ENCODE assay signal across 17 cellular contexts in the genomic region with DNA sequence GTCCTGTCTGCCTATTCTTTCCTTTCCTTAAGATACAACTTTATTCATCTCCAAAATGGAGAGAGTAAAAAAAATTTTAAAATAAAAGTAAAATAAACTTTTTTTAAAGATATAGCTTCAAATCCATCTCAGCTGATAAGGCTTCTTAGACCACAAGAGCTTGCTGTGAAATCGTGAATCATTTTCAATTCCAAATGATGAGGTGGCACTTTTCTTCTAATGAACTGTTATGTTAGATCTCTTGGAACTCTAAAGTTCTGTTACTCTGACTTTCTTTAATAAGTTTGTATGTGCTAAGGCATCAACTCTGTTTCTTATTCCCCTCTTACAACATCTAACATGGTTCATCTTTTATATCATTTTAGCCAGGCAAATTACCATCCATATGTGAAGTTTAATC. TPM values are rescaled to one million over a fixed set of nuclear protein-coding genes. Genes with fewer than 3 reads are reported as not detected.
DNase-seq lines count a peak whose midpoint lies in the region; ATAC-seq and TF ChIP-seq lines count a peak whose summit lies in the region.
"Had no signal": no experiment of that assay in that cellular context is flagged by ENCODE, and none has a peak within 500 bp of the region (broad histone marks: within the 10 kb centered on the region; RNA-seq: fewer than 3 reads in every experiment).

No MANE protein-coding gene starts in this region.

- no peaks in the 10 kb centered on the region for H3K27me3 Mint-ChIP-seq in chondrocyte (ENCODE audit: low read depth)
- H3K27me3 Mint-ChIP-seq in naive thymus-derived CD4-positive, alpha-beta T cell: no peaks in the 10 kb centered on the region
- H3K27me3 Mint-ChIP-seq: dendritic cell treated with granulocyte-macrophage colony-stimulating factor and Interleukin-4, amounts not matched to agents 40 ng/mL and 50 ng/mL, for 4 days had no signal

- H3K36me3 ChIP-seq in DND-41 (ENCODE audit: insufficient read depth, low read length): peaks cover 2% of the 10 kb centered on the region
- H3K36me3 ChIP-seq in naive thymus-derived CD4-positive, alpha-beta T cell (ENCODE audit: control insufficient read depth in 2 of 3, insufficient read depth in 3 of 3, low read length in 3 of 3): peaks cover 0 to 7% (median 0%) of the 10 kb centered on the region in 3 experiments
- H3K36me3 ChIP-seq: neural progenitor cell, upper lobe of left lung had no signal

- no peak overlapping the region for H2AFZ ChIP-seq in DND-41 (ENCODE audit: low read depth, low read length)
- H2AFZ ChIP-seq: neural progenitor cell had no signal

- no peaks in the 10 kb centered on the region for H3K9me3 ChIP-seq in DND-41 (ENCODE audit: insufficient read depth, low read length, severe bottlenecking)
- H3K9me3 ChIP-seq in naive thymus-derived CD4-positive, alpha-beta T cell (ENCODE audit: control insufficient read depth in 2 of 3, low read length in 3 of 3): no peaks in the 10 kb centered on the region
- H3K9me3 ChIP-seq: upper lobe of left lung had no signal

- H3K36me3 Mint-ChIP-seq in chondrocyte (ENCODE audit: low read depth): no peaks in the 10 kb centered on the region
- H3K36me3 Mint-ChIP-seq in naive thymus-derived CD4-positive, alpha-beta T cell: peaks cover 0 to 13% (median 4%) of the 10 kb centered on the region in 5 donors

- H4K20me1 ChIP-seq in DND-41 (ENCODE audit: insufficient read depth, low read length): peaks cover 14% of the 10 kb centered on the region; the same call in 1 of the 2 replicates

- peak overlapping the region; percentile 6 for H3K27ac Mint-ChIP-seq in chondrocyte (ENCODE audit: unreplicated experiment)
- no peak overlapping the region for H3K27ac Mint-ChIP-seq in naive thymus-derived CD4-positive, alpha-beta T cell
- H3K27ac Mint-ChIP-seq: dendritic cell treated with granulocyte-macrophage colony-stimulating factor and Interleukin-4, amounts not matched to agents 40 ng/mL and 50 ng/mL, for 4 days; neural progenitor cell had no signal

- intact Hi-C loops in naive thymus-derived CD4-positive, alpha-beta T cell (cut with micrococcal nuclease): loop anchor here (10.0 kb wide), 8 partner anchors 204 to 1976 kb away; a partner anchor contains a TSS
- intact Hi-C loops in head of caudate nucleus (cut with DNase I): loop anchor here (10.0 kb wide), 2 partner anchors 206 to 314 kb away; a partner anchor contains a TSS

- DNase-seq in DND-41 (no peak), OCI-M1 (lab: John Stamatoyannopoulos, UW) (peak; percentile 66), chondrocyte (ENCODE audit: low spot score) (no peak), SKM-1 (lab: John Stamatoyannopoulos, UW; ENCODE audit: unreplicated experiment) (no peak), head of caudate nucleus (no peak)
- DNase-seq in naive thymus-derived CD4-positive, alpha-beta T cell: no peak
- DNase-seq in activated effector memory CD4-positive, alpha-beta T cell treated with Interleukin-2 at 50 U/mL for 16 hours: no peak
- DNase-seq: activated CD4-positive, alpha-beta T cell treated with anti-CD3 and anti-CD28 coated beads, Interleukin-2, amount 50 U/mL, for 4 hours; activated T-cell treated with anti-CD3 and anti-CD28 coated beads, Interleukin-2, amount 50 U/mL, for 48 hours; AML-193; NK-92 treated with Interleukin-12 subunit alpha and Interleukin-12 subunit beta, amount 100 ng/mL, for 24 hours; right cardiac atrium; stimulated activated CD4-positive, alpha-beta T cell treated with anti-CD3 and anti-CD28 coated beads, Interleukin-4, amount 100 ng/mL, for 24 hours; upper lobe of left lung had no signal

- peak overlapping the region; percentile 30; the same call in 1 of the 2 replicates for H3K4me2 ChIP-seq in DND-41 (ENCODE audit: insufficient read depth, low read length)
- H3K4me2 ChIP-seq: neural progenitor cell had no signal

- H3K27me3 ChIP-seq in DND-41 (ENCODE audit: insufficient read depth, low read length, poor library complexity): no peaks in the 10 kb centered on the region
- no peaks in the 10 kb centered on the region for H3K27me3 ChIP-seq in naive thymus-derived CD4-positive, alpha-beta T cell (ENCODE audit: control insufficient read depth in 2 of 2, insufficient read depth in 2 of 2, low read length in 2 of 2)
- H3K27me3 ChIP-seq: neural progenitor cell, upper lobe of left lung had no signal

- H3K4me1 Mint-ChIP-seq in chondrocyte (ENCODE audit: low read depth): peaks cover 54% of the 10 kb centered on the region
- H3K4me1 Mint-ChIP-seq in naive thymus-derived CD4-positive, alpha-beta T cell: peaks cover 32 to 75% (median 52%) of the 10 kb centered on the region in 7 donors

- TF ChIP-seq CTCF in DND-41 (IDR thresholded peaks at IDR 0.05; ENCODE audit: borderline replicate concordance, extremely low read depth, low read length, poor library complexity, severe bottlenecking) (no peak), chondrocyte (IDR thresholded peaks at IDR 0.05) (no peak)

- H3K4me3 ChIP-seq in DND-41 (ENCODE audit: low read depth in 1 of 2, low read length in 2 of 2): no peak overlapping the region
- no peak overlapping the region for H3K4me3 ChIP-seq in naive thymus-derived CD4-positive, alpha-beta T cell (ENCODE audit: low read length)
- H3K4me3 ChIP-seq: neural progenitor cell, upper lobe of left lung had no signal

- ATAC-seq in DND-41 (ENCODE audit: insufficient read depth, low read depth): no peak
- no peak for ATAC-seq in naive thymus-derived CD4-positive, alpha-beta T cell
- ATAC-seq in HG02981 (IDR thresholded peaks at IDR 0.05; ENCODE audit: unreplicated experiment): no peak
- ATAC-seq: right cardiac atrium had no signal

- no peak overlapping the region for H3K4me3 Mint-ChIP-seq in chondrocyte (ENCODE audit: unreplicated experiment)
- H3K4me3 Mint-ChIP-seq in naive thymus-derived CD4-positive, alpha-beta T cell: peak overlapping the region in 6 of 10 donors; percentile 3 to 45 (median 12)
- H3K4me3 Mint-ChIP-seq: dendritic cell treated with granulocyte-macrophage colony-stimulating factor and Interleukin-4, amounts not matched to agents 40 ng/mL and 50 ng/mL, for 4 days; neural progenitor cell had no signal

- H3K9me3 Mint-ChIP-seq in chondrocyte (ENCODE audit: low read depth): no peaks in the 10 kb centered on the region
- H3K9me3 Mint-ChIP-seq in naive thymus-derived CD4-positive, alpha-beta T cell: peaks cover 0 to 1% (median 0%) of the 10 kb centered on the region in 11 donors
- H3K9me3 Mint-ChIP-seq: dendritic cell treated with granulocyte-macrophage colony-stimulating factor and Interleukin-4, amounts not matched to agents 40 ng/mL and 50 ng/mL, for 4 days; neural progenitor cell had no signal

- H3K9ac ChIP-seq in DND-41 (ENCODE audit: low read depth, low read length): no peak overlapping the region
- H3K9ac ChIP-seq: neural progenitor cell had no signal

- POLR2A ChIA-PET in naive thymus-derived CD4-positive, alpha-beta T cell (lab: Charles Lee): no interaction called here

- peaks cover 28% of the 10 kb centered on the region for H3K4me1 ChIP-seq in DND-41 (ENCODE audit: insufficient read depth, low read length)
- H3K4me1 ChIP-seq in naive thymus-derived CD4-positive, alpha-beta T cell (ENCODE audit: control insufficient read depth in 2 of 2, insufficient read depth in 2 of 2, low read length in 2 of 2): peaks cover 21 to 24% of the 10 kb centered on the region in 2 donors

- H3K79me2 ChIP-seq in DND-41 (ENCODE audit: insufficient read depth, low read length): peaks cover 94% of the 10 kb centered on the region

- CTCF ChIA-PET in naive thymus-derived CD4-positive, alpha-beta T cell (lab: Charles Lee): no interaction called here

- no peak overlapping the region for H3K27ac ChIP-seq in DND-41 (ENCODE audit: low read length)
- no peak overlapping the region for H3K27ac ChIP-seq in naive thymus-derived CD4-positive, alpha-beta T cell (ENCODE audit: low read depth, low read length)
- H3K27ac ChIP-seq: neural progenitor cell had no signal

RNA-seq across cellular contexts. Expression of a gene that starts 4.5 kb away (rescaled TPM):
- total RNA-seq in chondrocyte: 118 to 135 TPM (median 133 TPM) in 3 replicates
- total RNA-seq in naive thymus-derived CD4-positive, alpha-beta T cell: 10 to 100 TPM; 36.7 to 72.0 (median 49.8) TPM
- 10 to 100 TPM; 22.9 to 24.3 TPM for polyA plus RNA-seq in naive thymus-derived CD4-positive, alpha-beta T cell
